ENCODE assay signal across 13 cellular contexts in genomic region chr2:233486778-233487552, GRCh38.
DNase-seq lines count a peak whose midpoint lies in the region; ATAC-seq, FAIRE-seq and TF ChIP-seq lines count a peak whose summit lies in the region.
"Had no signal": no experiment of that assay in that cellular context is flagged by ENCODE, and none has a peak within 500 bp of the region (broad histone marks: within the 10 kb centered on the region; RNA-seq: fewer than 3 reads in every experiment).

No MANE protein-coding gene starts in this region.

- H3K4me1 Mint-ChIP-seq in mesothelial cell of epicardium = peaks cover 55% of the 10 kb centered on the region

- H3K27ac ChIP-seq in coronary artery = peak overlapping the region; percentile 69 to 84

- in situ Hi-C loops in ACHN (cut with HindIII; ENCODE audit: low pct_ligation_motif_present, low pct_unique_long_range_greater_than_20kb, low sequenced_read_pairs) = no loop called here

- no peak for ATAC-seq in activated naive CD4-positive, alpha-beta T cell treated with anti-CD3 and anti-CD28 coated beads, Interleukin-2, amount 50 U/mL, for 72 hours

- peaks cover 43% of the 10 kb centered on the region for H3K36me3 Mint-ChIP-seq in mesothelial cell of epicardium
- no peaks in the 10 kb centered on the region for H3K36me3 Mint-ChIP-seq in activated naive CD4-positive, alpha-beta T cell treated with anti-CD3 and anti-CD28 coated beads, Interleukin-2, amount 50 U/mL, for 72 hours

- FAIRE-seq in HTR-8/SVneo (lab: Jason Lieb, UNC) = no peak
- FAIRE-seq: colon had no signal

- TF ChIP-seq CTCF in coronary artery (IDR thresholded peaks at IDR 0.05) = no peak
- TF ChIP-seq CTCF in mesothelial cell of epicardium (IDR thresholded peaks at IDR 0.05; ENCODE audit: unreplicated experiment) = no peak

- H3K4me3 Mint-ChIP-seq in mesothelial cell of epicardium = no peak overlapping the region
- H3K4me3 Mint-ChIP-seq: CD4-positive, alpha-beta T cell had no signal

- peak overlapping the region; percentile 87 for H3K27ac Mint-ChIP-seq in mesothelial cell of epicardium
- H3K27ac Mint-ChIP-seq in activated naive CD4-positive, alpha-beta T cell treated with anti-CD3 and anti-CD28 coated beads, Interleukin-2, amount 50 U/mL, for 72 hours = peak overlapping the region in 1 of 2 donors; percentile 15
- H3K27ac Mint-ChIP-seq: CD4-positive, alpha-beta T cell had no signal

- H3K4me3 ChIP-seq in coronary artery = no peak overlapping the region

- no peaks in the 10 kb centered on the region for H3K9me3 Mint-ChIP-seq in mesothelial cell of epicardium
- no peaks in the 10 kb centered on the region for H3K9me3 Mint-ChIP-seq in activated naive CD4-positive, alpha-beta T cell treated with anti-CD3 and anti-CD28 coated beads, Interleukin-2, amount 50 U/mL, for 72 hours
- H3K9me3 Mint-ChIP-seq: CD4-positive, alpha-beta T cell had no signal

- DNase-seq in ACHN (peak; percentile 92), HTR-8/SVneo (ENCODE audit: insufficient read length, low spot score) (peak; percentile 80), coronary artery (ENCODE audit: low spot score) (no peak), mesothelial cell of epicardium (ENCODE audit: low spot score in 2 of 2, unreplicated experiment in 2 of 2) (no peak), DMS114 treated with DMSO at 0.1 percent for 48 hours (lab: John Stamatoyannopoulos, UW; ENCODE audit: unreplicated experiment) (no peak), RKO (ENCODE audit: low spot score) (no peak), NCI-H1417 treated with DMSO at 0.1 percent for 48 hours (lab: John Stamatoyannopoulos, UW) (no peak)
- DNase-seq in activated naive CD4-positive, alpha-beta T cell treated with anti-CD3 and anti-CD28 coated beads, Interleukin-2, amount 50 U/mL, for 72 hours (ENCODE audit: low spot score in 2 of 2) = no peak
- DNase-seq: activated CD4-positive, alpha-beta T cell treated with anti-CD3 and anti-CD28 coated beads, Interleukin-2, amount 50 U/mL, for 4 hours; CD4-positive, alpha-beta T cell; KG1; NCI-H82 had no signal

- no peaks in the 10 kb centered on the region for H3K27me3 Mint-ChIP-seq in mesothelial cell of epicardium (ENCODE audit: low read depth)
- H3K27me3 Mint-ChIP-seq: CD4-positive, alpha-beta T cell had no signal

Comparison
In these comparisons a context has a peak if more than half of its experiments do, and no peak if none do; other contexts are left out.
1. DNase-seq: peak in ACHN (single experiment) and HTR-8/SVneo (single experiment); none in coronary artery (single experiment), mesothelial cell of epicardium (0 of 2), DMS114 treated with DMSO at 0.1 percent for 48 hours (single experiment), RKO (single experiment), activated naive CD4-positive, alpha-beta T cell treated with anti-CD3 and anti-CD28 coated beads, Interleukin-2, amount 50 U/mL, for 72 hours (0 of 2) and NCI-H1417 treated with DMSO at 0.1 percent for 48 hours (single experiment).